Comparison of ENCODE assay signal across 12 cellular contexts in the genomic region with DNA sequence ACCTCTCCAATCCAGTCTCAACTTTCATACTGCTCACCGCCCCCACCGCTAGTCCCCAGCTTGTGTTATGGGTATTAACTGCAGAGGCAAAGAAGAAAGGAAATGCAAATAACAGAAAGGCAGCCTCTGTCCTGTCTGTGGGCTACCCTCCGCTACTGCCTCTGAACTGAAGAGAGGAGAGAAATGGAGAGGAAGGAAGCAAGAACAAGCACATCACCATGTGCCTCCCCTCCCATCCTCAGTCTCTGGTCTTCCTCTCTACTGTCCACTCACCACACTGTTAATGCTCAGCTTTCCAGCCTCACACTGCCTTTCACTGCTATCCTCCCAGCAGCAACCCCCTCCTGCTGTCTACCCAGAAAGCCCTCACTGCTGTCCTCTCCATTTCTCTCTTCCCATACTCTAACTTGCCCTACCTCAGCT.
DNase-seq lines count a peak whose midpoint lies in the region; ATAC-seq and TF ChIP-seq lines count a peak whose summit lies in the region.
"Had no signal": no experiment of that assay in that cellular context is flagged by ENCODE, and none has a peak within 500 bp of the region (broad histone marks: within the 10 kb centered on the region; RNA-seq: fewer than 3 reads in every experiment).

No MANE protein-coding gene starts in this region.

- H3K36me3 Mint-ChIP-seq in T-cell = peaks cover 74% of the 10 kb centered on the region

- DNase-seq in T-cell (no peak), iPS-NIHi7 (ENCODE audit: extremely low spot score) (peak; percentile 33), body of pancreas (no peak), islet precursor cell (no peak), inferior parietal cortex (ENCODE audit: extremely low spot score) (no peak)
- DNase-seq: colonic mucosa, DMS53, NCI-H187 had no signal

- H3K27ac Mint-ChIP-seq in T-cell = peak overlapping the region; percentile 53 to 57

- ATAC-seq in GM18520 (IDR thresholded peaks at IDR 0.05; ENCODE audit: unreplicated experiment) = peak; percentile 22
- peak; percentile 56 for ATAC-seq in GM21576 (IDR thresholded peaks at IDR 0.05; ENCODE audit: unreplicated experiment)
- ATAC-seq in T-cell (replicated peaks in 1 of 4) = peak in 3 of 4 experiments; percentile 19 to 53 (median 33)
- no peak for ATAC-seq in GM18517 (IDR thresholded peaks at IDR 0.05; ENCODE audit: unreplicated experiment)
- ATAC-seq in body of pancreas = no peak

- WGBS in body of pancreas, 2 donors = 92 to 98% methylated on average over 3 of the region's 3 CpGs

- H3K9me3 ChIP-seq in body of pancreas = no peaks in the 10 kb centered on the region
- H3K9me3 ChIP-seq: colonic mucosa, neutrophil had no signal

- CTCF ChIA-PET in T-cell (lab: Charles Lee) = interaction anchor here in 1 of 2 donors (2.2 kb wide), 1 partner anchor 401 kb away, joined by 7 read pairs; no protein-coding TSS in a partner anchor

- no peak overlapping the region for H3K4me3 Mint-ChIP-seq in T-cell

- H3K27me3 Mint-ChIP-seq in T-cell = no peaks in the 10 kb centered on the region

- H3K36me3 ChIP-seq in body of pancreas (replicated peaks in 1 of 2; ENCODE audit: insufficient read depth in 1 of 2, low read depth in 2 of 2) = no peaks in the 10 kb centered on the region
- H3K36me3 ChIP-seq: colonic mucosa, neutrophil had no signal

- intact Hi-C loops in body of pancreas (cut with DNase I) = loop anchor here (10.0 kb wide), 1 partner anchor 211 kb away; no protein-coding TSS in a partner anchor

- no peak for TF ChIP-seq POLR2A in body of pancreas (IDR thresholded peaks at IDR 0.05)

- TF ChIP-seq CTCF in body of pancreas (IDR thresholded peaks at IDR 0.05) = no peak

- H3K27ac ChIP-seq in body of pancreas = no peak overlapping the region
- H3K27ac ChIP-seq: colonic mucosa, neutrophil had no signal

- no peak overlapping the region for H3K4me3 ChIP-seq in body of pancreas
- H3K4me3 ChIP-seq: colonic mucosa had no signal

- H3K27me3 ChIP-seq in body of pancreas = no peaks in the 10 kb centered on the region
- H3K27me3 ChIP-seq: colonic mucosa, neutrophil had no signal

- H3K9me3 Mint-ChIP-seq in T-cell = peaks cover 0 to 12% (median 2%) of the 10 kb centered on the region in 3 donors

- POLR2A ChIA-PET in T-cell (lab: Charles Lee) = no interaction called here

- peaks cover 14% of the 10 kb centered on the region for H3K4me1 ChIP-seq in body of pancreas

- peaks cover 21 to 26% (median 23%) of the 10 kb centered on the region in 3 donors for H3K4me1 Mint-ChIP-seq in T-cell

Comparison
In these comparisons a context has a peak if more than half of its experiments do, and no peak if none do; other contexts are left out.
1. ATAC-seq: peak in GM18520 (single experiment), GM21576 (single experiment) and T-cell (3 of 4); none in GM18517 (single experiment) and body of pancreas (single experiment).